Comparison of ENCODE assay signal across 17 cellular contexts in genomic region chr15:76386178-76386577, GRCh38. TPM values are rescaled to one million over a fixed set of nuclear protein-coding genes. Genes with fewer than 3 reads are reported as not detected.
A peak's percentile ranks its signal among the peaks of the same experiment; 100 is the strongest.
DNase-seq lines count a peak whose midpoint lies in the region; ATAC-seq and TF ChIP-seq lines count a peak whose summit lies in the region.
"Had no signal": no experiment of that assay in that cellular context is flagged by ENCODE, and none has a peak within 500 bp of the region (broad histone marks: within the 10 kb centered on the region; RNA-seq: fewer than 3 reads in every experiment).

No MANE protein-coding gene starts in this region.

- DNase-seq in HFFc6 (peak; percentile 16), RWPE2 (ENCODE audit: low spot score) (no peak), left colon (no peak), skeletal muscle cell (ENCODE audit: low read depth) (peak; percentile 5), D341Med (ENCODE audit: low spot score) (no peak), retina (no peak), type B pancreatic cell (ENCODE audit: extremely low spot score, unreplicated experiment) (no peak)
- DNase-seq: C1 segment of cervical spinal cord; Calu3; CD4-positive, alpha-beta memory T cell; COR-L47; DMS53; DMS79 treated with DMSO at 0.1 percent for 48 hours; H9 had no signal

- no peak overlapping the region for H3K4me3 Mint-ChIP-seq in HFFc6
- no peak overlapping the region for H3K4me3 Mint-ChIP-seq in type B pancreatic cell
- H3K4me3 Mint-ChIP-seq: CD4-positive, alpha-beta memory T cell; GM23338; H9 had no signal

- H3K36me3 ChIP-seq in RWPE2 (ENCODE audit: low read depth), result no peaks in the 10 kb centered on the region

- no peaks in the 10 kb centered on the region for H3K27me3 Mint-ChIP-seq in HFFc6 (ENCODE audit: insufficient read depth)
- H3K27me3 Mint-ChIP-seq in type B pancreatic cell, result peaks cover 7% of the 10 kb centered on the region
- H3K27me3 Mint-ChIP-seq: CD4-positive, alpha-beta memory T cell had no signal

- TF ChIP-seq CTCF in HFFc6 (IDR thresholded peaks at IDR 0.05) (no peak), RWPE2 (IDR thresholded peaks at IDR 0.05; ENCODE audit: poor library complexity, severe bottlenecking) (no peak), type B pancreatic cell (conservative IDR thresholded peaks at IDR 0.05) (no peak)

- peak; percentile 39; the same call in 1 of the 3 replicates for ATAC-seq in RWPE2 (ENCODE audit: low read depth)
- peak; percentile 67 for ATAC-seq in left colon
- no peak for ATAC-seq in GM21528 (IDR thresholded peaks at IDR 0.05; ENCODE audit: low FRiP score, unreplicated experiment)
- ATAC-seq: GM23338, HCT116 had no signal

- no peaks in the 10 kb centered on the region for H3K9me3 Mint-ChIP-seq in HFFc6
- no peaks in the 10 kb centered on the region for H3K9me3 Mint-ChIP-seq in type B pancreatic cell
- H3K9me3 Mint-ChIP-seq: GM23338 had no signal

- H3K27ac ChIP-seq in RWPE2 (ENCODE audit: poor library complexity, severe bottlenecking), result no peak overlapping the region

- intact Hi-C loops in left colon (cut with DNase I, micrococcal nuclease), result no loop called here

- no peaks in the 10 kb centered on the region for H3K9me3 ChIP-seq in RWPE2 (ENCODE audit: severe bottlenecking)

- H3K27me3 ChIP-seq in RWPE2 (ENCODE audit: insufficient read depth, poor library complexity, severe bottlenecking), result no peaks in the 10 kb centered on the region

- H3K4me1 Mint-ChIP-seq in HFFc6 (ENCODE audit: low read depth) (peaks cover 13% of the 10 kb centered on the region), type B pancreatic cell (ENCODE audit: unreplicated experiment) (peaks cover 4% of the 10 kb centered on the region)
- H3K4me1 Mint-ChIP-seq: CD4-positive, alpha-beta memory T cell; GM23338; H9 had no signal

- H3K27ac Mint-ChIP-seq in HFFc6 (no peak overlapping the region), type B pancreatic cell (no peak overlapping the region)
- H3K27ac Mint-ChIP-seq: GM23338, H9 had no signal

- no peaks in the 10 kb centered on the region; the same call in 1 of the 2 replicates for H3K36me3 Mint-ChIP-seq in HFFc6 (ENCODE audit: low read depth)
- H3K36me3 Mint-ChIP-seq in type B pancreatic cell, result peaks cover 5% of the 10 kb centered on the region

- H3K4me1 ChIP-seq in RWPE2 (ENCODE audit: insufficient read depth, poor library complexity, severe bottlenecking), result no peaks in the 10 kb centered on the region

- H3K4me3 ChIP-seq in RWPE2 (ENCODE audit: severe bottlenecking) (no peak overlapping the region), skeletal muscle cell (ENCODE audit: low read depth, low read length) (no peak overlapping the region)
- H3K4me3 ChIP-seq: GM23338 had no signal

RNA-seq across cellular contexts. Expression of gene ISL2, which starts 49.6 kb away (rescaled TPM):
- total RNA-seq in HFFc6 (2021; fragmentation: NEBNext Ultra II Directional; extraction: Animal tissue kit (Norgen Biotek cat#: 25700)), result 1 to 10 TPM; 3.7 to 6.6 (median 5.0) TPM
- total RNA-seq in left colon (under 1 TPM; 0.24 to 0.95 TPM), type B pancreatic cell (ENCODE audit: low replicate concordance) (1.2 and 4.5 TPM in 2 replicates)
- total RNA-seq: CD4-positive, alpha-beta memory T cell had no signal

Comparison
In these comparisons a context has a peak if more than half of its experiments do, and no peak if none do; other contexts are left out.
1. DNase-seq: peak in HFFc6 (single experiment) and skeletal muscle cell (single experiment); none in RWPE2 (single experiment), left colon (0 of 2), D341Med (single experiment), retina (single experiment) and type B pancreatic cell (single experiment).